In the genomic region with DNA sequence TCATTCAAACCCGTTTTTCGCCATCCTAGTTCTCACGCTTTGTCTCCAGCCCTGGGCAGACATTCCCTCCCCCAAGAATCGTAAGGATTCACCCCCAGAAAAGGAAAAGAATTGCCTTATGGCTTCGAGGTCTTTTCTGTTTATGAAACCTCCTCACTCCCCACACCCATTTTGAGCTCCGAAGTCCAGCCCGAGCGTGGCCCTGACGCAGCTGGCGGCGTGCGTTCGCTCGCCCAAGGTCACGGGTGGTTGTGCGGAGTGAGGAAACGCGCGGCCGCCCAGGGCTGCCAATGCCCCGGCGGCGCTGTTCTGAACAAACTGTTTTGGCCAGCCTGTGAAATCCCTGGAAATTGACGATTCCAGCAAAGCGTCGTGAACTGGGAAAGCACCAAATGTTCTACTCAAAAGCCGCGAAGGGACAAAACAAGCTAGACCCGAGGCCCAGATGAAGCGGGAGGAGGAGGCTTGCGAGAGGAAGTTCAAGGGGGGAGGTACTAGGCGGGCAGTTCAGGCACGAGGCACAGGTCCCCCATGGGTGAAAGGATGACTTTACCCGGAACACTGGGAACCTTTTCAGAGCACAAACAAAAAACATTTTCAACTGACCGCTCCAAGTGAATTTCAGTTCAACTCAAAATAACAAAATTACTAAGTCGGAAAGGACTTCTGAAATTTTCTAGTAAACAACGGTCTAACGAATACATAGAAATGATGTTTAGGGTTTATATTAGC, we compare ENCODE assay signal across 8 cellular contexts. TPM values are rescaled to one million over a fixed set of nuclear protein-coding genes. Genes with fewer than 3 reads are reported as not detected.
DNase-seq lines count a peak whose midpoint lies in the region; ATAC-seq, FAIRE-seq and TF ChIP-seq lines count a peak whose summit lies in the region.

No MANE protein-coding gene starts in this region.

- no peaks in the 10 kb centered on the region for H3K9me3 Mint-ChIP-seq in brain

- TF ChIP-seq CTCF in brain (conservative IDR thresholded peaks at IDR 0.05) (no peak), retinal pigment epithelial cell (conservative IDR thresholded peaks at IDR 0.05; ENCODE audit: low read depth, low read length) (peak; percentile 24)

- peak overlapping the region; percentile 65 for H3K4me3 ChIP-seq in retinal pigment epithelial cell (ENCODE audit: low read length)

- TF ChIP-seq POLR2A in GM12891 (IDR thresholded peaks at IDR 0.05; ENCODE audit: low read depth, low read length): no peak

- H3K27me3 Mint-ChIP-seq in brain: peaks cover 9% of the 10 kb centered on the region

- H3K36me3 Mint-ChIP-seq in brain: peaks cover 25% of the 10 kb centered on the region

- peak overlapping the region; percentile 88 to 95 (median 92) for H3K4me3 Mint-ChIP-seq in brain

- peak; percentile 36 for ATAC-seq in HG02678 (IDR thresholded peaks at IDR 0.05; ENCODE audit: unreplicated experiment)

- no peak for FAIRE-seq in GM12891 (lab: Jason Lieb, UNC)

- peaks cover 29% of the 10 kb centered on the region for H3K4me1 Mint-ChIP-seq in brain

- DNase-seq in GM12891 (ENCODE audit: insufficient read length, low spot score) (peak; percentile 54), NCI-H1417 (lab: John Stamatoyannopoulos, UW) (peak; percentile 71 to 98 (median 96)), UCSD-AML1 (lab: John Stamatoyannopoulos, UW; ENCODE audit: unreplicated experiment) (peak; percentile 79), iPS DF 4.7 (ENCODE audit: extremely low read depth, low spot score) (peak; percentile 16), retinal pigment epithelial cell (ENCODE audit: low read depth) (peak; percentile 66), NCI-H2107 (lab: John Stamatoyannopoulos, UW) (no peak)

- peak overlapping the region; percentile 99 to 100 (median 99) for H3K27ac Mint-ChIP-seq in brain

TF ChIP-seq in GM12891, 5 proteins besides CTCF, POLR2A, EP300 and RAD21:
- no peak for TF ChIP-seq POU2F2 (IDR thresholded peaks at IDR 0.05; ENCODE audit: low read depth, low read length)
- no peak for TF ChIP-seq TAF1 (IDR thresholded peaks at IDR 0.05; ENCODE audit: low read depth, low read length)
- peak; percentile 44 for TF ChIP-seq SPI1 (IDR thresholded peaks at IDR 0.05; ENCODE audit: low read depth, low read length)

RNA-seq across cellular contexts. Expression of gene ZFAND5, which starts 0.7 kb away (rescaled TPM):
- 73.4 TPM for polyA plus RNA-seq in GM12891 (2012; ENCODE audit: low read depth, missing spikeins)
- polyA plus RNA-seq in brain (ENCODE audit: insufficient read depth, low read depth, low replicate concordance): 171 TPM
